In the genomic region with DNA sequence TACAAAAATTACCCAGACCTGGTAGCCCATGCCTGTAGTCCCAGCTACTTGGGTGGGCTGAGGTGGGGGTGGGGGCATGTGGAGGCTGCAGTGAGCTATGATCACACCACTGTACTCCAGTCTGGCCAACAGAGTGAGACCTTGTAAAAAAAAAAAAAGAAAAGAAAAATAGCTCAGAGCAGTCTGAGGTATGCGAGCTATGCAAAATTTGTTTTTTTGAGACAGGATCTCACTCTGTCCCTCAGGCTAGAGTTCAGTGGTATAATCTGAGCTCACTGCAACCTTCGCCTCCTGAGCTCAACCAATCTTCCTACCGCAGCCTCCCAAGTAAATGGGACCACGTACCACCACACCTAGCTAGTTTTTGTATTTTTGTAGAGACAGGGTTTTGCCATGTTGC, we compare ENCODE assay signal across 20 cellular contexts. TPM values are rescaled to one million over a fixed set of nuclear protein-coding genes. Genes with fewer than 3 reads are reported as not detected.
"Had no signal": no experiment of that assay in that cellular context is flagged by ENCODE, and none has a peak within 500 bp of the region (broad histone marks: within the 10 kb centered on the region; RNA-seq: fewer than 3 reads in every experiment).

No MANE protein-coding gene starts in this region.

- H3K27me3 Mint-ChIP-seq: activated CD4-positive, alpha-beta memory T cell treated with anti-CD3 and anti-CD28 coated beads, Interleukin-2, amount 10 ng/mL, durations not matched to agents 7 days and 5 days; activated CD8-positive, alpha-beta memory T cell treated with anti-CD3 and anti-CD28 coated beads, Interleukin-2, amount 10 ng/mL, durations not matched to agents 7 days and 5 days; activated naive CD8-positive, alpha-beta T cell treated with anti-CD3 and anti-CD28 coated beads, Interleukin-2, amount 50 U/mL, for 24 hours had no signal

- ATAC-seq: activated CD8-positive, alpha-beta memory T cell treated with anti-CD3 and anti-CD28 coated beads, Interleukin-2, amount 10 ng/mL, durations not matched to agents 7 days and 5 days; activated naive CD8-positive, alpha-beta T cell treated with anti-CD3 and anti-CD28 coated beads, Interleukin-2, amount 50 U/mL, for 24 hours; effector memory CD8-positive, alpha-beta T cell; heart right ventricle; natural killer cell; stimulated activated naive B cell treated with anti-CD40 and anti-IgM and Interleukin-4, amounts not matched to agents 10 μg/mL and 1 μg/mL and 100 μg/mL, for 72 hours had no signal

- DNase-seq: activated CD4-positive, alpha-beta memory T cell treated with anti-CD3 and anti-CD28 coated beads, Interleukin-2, amount 10 ng/mL, durations not matched to agents 7 days and 5 days; activated CD4-positive, alpha-beta T cell treated with anti-CD3 and anti-CD28 coated beads for 48 hours; activated CD4-positive, CD25-positive, alpha-beta regulatory T cell; activated CD8-positive, alpha-beta memory T cell treated with anti-CD3 and anti-CD28 coated beads, Interleukin-2, amount 10 ng/mL, durations not matched to agents 7 days and 5 days; activated naive CD4-positive, alpha-beta T cell treated with anti-CD3 and anti-CD28 coated beads for 36 hours; activated naive CD8-positive, alpha-beta T cell treated with anti-CD3 and anti-CD28 coated beads, Interleukin-2, amount 50 U/mL, for 24 hours; effector memory CD8-positive, alpha-beta T cell; esophagus squamous epithelium; heart right ventricle; natural killer cell; spleen; stimulated activated naive B cell treated with anti-CD40 and anti-IgM and Interleukin-4, amounts not matched to agents 10 μg/mL and 1 μg/mL and 100 μg/mL, for 72 hours; T1000; thyroid gland had no signal

- H3K27ac ChIP-seq: ascending aorta, esophagus squamous epithelium, heart right ventricle, neutrophil, spleen, thyroid gland had no signal

- H3K36me3 Mint-ChIP-seq: activated CD8-positive, alpha-beta memory T cell treated with anti-CD3 and anti-CD28 coated beads, Interleukin-2, amount 10 ng/mL, durations not matched to agents 7 days and 5 days; memory B cell; natural killer cell had no signal

- H3K4me1 Mint-ChIP-seq: memory B cell, natural killer cell had no signal

- H3K27ac Mint-ChIP-seq: activated CD4-positive, alpha-beta memory T cell treated with anti-CD3 and anti-CD28 coated beads, Interleukin-2, amount 10 ng/mL, durations not matched to agents 7 days and 5 days; activated CD8-positive, alpha-beta memory T cell treated with anti-CD3 and anti-CD28 coated beads, Interleukin-2, amount 10 ng/mL, durations not matched to agents 7 days and 5 days; activated naive CD4-positive, alpha-beta T cell treated with anti-CD3 and anti-CD28 coated beads for 36 hours; activated naive CD8-positive, alpha-beta T cell treated with anti-CD3 and anti-CD28 coated beads, Interleukin-2, amount 50 U/mL, for 24 hours; activated T-helper 2 cell treated with anti-CD3 and anti-CD28 coated beads, Interferon-gamma antibody, Interleukin-2, Interleukin-4, amounts not matched to agents 10 μg/mL and 5 μg/mL and 100 μg/mL, durations not matched to agents 14 hours and 24 hours and 36 hours; effector memory CD8-positive, alpha-beta T cell; memory B cell; natural killer cell; stimulated activated naive B cell treated with anti-CD40 and anti-IgM and Interleukin-4, amounts not matched to agents 10 μg/mL and 1 μg/mL and 100 μg/mL, for 72 hours had no signal

- H3K9me3 Mint-ChIP-seq: activated naive CD4-positive, alpha-beta T cell treated with anti-CD3 and anti-CD28 coated beads for 36 hours; effector memory CD8-positive, alpha-beta T cell; memory B cell; natural killer cell had no signal

- H3K4me3 Mint-ChIP-seq: activated CD4-positive, alpha-beta memory T cell treated with anti-CD3 and anti-CD28 coated beads, Interleukin-2, amount 10 ng/mL, durations not matched to agents 7 days and 5 days; activated CD8-positive, alpha-beta memory T cell treated with anti-CD3 and anti-CD28 coated beads, Interleukin-2, amount 10 ng/mL, durations not matched to agents 7 days and 5 days; activated naive CD4-positive, alpha-beta T cell treated with anti-CD3 and anti-CD28 coated beads for 36 hours; activated naive CD8-positive, alpha-beta T cell treated with anti-CD3 and anti-CD28 coated beads, Interleukin-2, amount 50 U/mL, for 24 hours; effector memory CD8-positive, alpha-beta T cell; memory B cell; natural killer cell; stimulated activated naive B cell treated with anti-CD40 and anti-IgM and Interleukin-4, amounts not matched to agents 10 μg/mL and 1 μg/mL and 100 μg/mL, for 72 hours had no signal

- H3K4me3 ChIP-seq: ascending aorta, esophagus squamous epithelium, heart right ventricle, spleen, thyroid gland had no signal

- H3K9me3 ChIP-seq: ascending aorta, esophagus squamous epithelium, heart right ventricle, neutrophil, spleen, thyroid gland had no signal

- H3K27me3 ChIP-seq: ascending aorta, esophagus squamous epithelium, heart right ventricle, neutrophil, spleen, thyroid gland had no signal

- H3K4me1 ChIP-seq: ascending aorta had no signal

RNA-seq across cellular contexts. Expression of a gene that starts 21.6 kb away (rescaled TPM):
- total RNA-seq: activated CD4-positive, alpha-beta memory T cell treated with anti-CD3 and anti-CD28 coated beads, Interleukin-2, amount 10 ng/mL, durations not matched to agents 7 days and 5 days had no signal

RNA-seq across cellular contexts. Expression of a gene that starts 30.4 kb away (rescaled TPM):
- total RNA-seq: natural killer cell had no signal

RNA-seq across cellular contexts. Expression of a gene that starts 58.1 kb away (rescaled TPM):
- total RNA-seq: activated CD4-positive, alpha-beta memory T cell treated with anti-CD3 and anti-CD28 coated beads, Interleukin-2, amount 10 ng/mL, durations not matched to agents 7 days and 5 days; activated CD8-positive, alpha-beta memory T cell treated with anti-CD3 and anti-CD28 coated beads, Interleukin-2, amount 10 ng/mL, durations not matched to agents 7 days and 5 days; activated naive CD4-positive, alpha-beta T cell treated with anti-CD3 and anti-CD28 coated beads for 36 hours; activated T-helper 2 cell treated with anti-CD3 and anti-CD28 coated beads, Interferon-gamma antibody, Interleukin-2, Interleukin-4, amounts not matched to agents 10 μg/mL and 5 μg/mL and 100 μg/mL, durations not matched to agents 14 hours and 24 hours and 36 hours; ascending aorta; dermis microvascular lymphatic vessel endothelial cell; esophagus squamous epithelium; heart right ventricle; natural killer cell; spleen; T-helper 1 cell treated with Interleukin-12 subunit alpha and Interleukin-12 subunit beta and Interleukin-4 antibody, amounts not matched to agents 30 ng/mL and 1 ng/mL, for 36 hours; thyroid gland had no signal
